Comparison of ENCODE assay signal across 29 cellular contexts in the genomic region with DNA sequence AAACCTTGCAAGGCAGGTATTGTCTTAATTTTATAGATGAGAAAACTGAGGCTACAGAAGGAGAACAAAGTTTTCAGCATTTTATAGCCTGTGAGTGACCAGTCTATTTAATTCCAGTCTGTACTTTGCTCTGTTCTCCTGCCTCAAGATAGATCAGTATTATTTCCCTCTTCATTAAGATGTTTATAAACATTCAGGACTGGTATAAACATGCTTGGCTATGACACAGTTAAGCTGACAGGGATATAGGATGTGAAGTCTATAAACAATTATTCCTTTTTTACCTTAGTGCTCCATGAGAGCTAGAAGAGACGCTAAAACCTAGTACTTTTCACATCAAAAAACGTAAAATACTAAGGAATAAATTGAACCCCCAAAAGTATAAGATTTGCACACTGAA.
"Had no signal": no experiment of that assay in that cellular context is flagged by ENCODE, and none has a peak within 500 bp of the region (broad histone marks: within the 10 kb centered on the region; RNA-seq: fewer than 3 reads in every experiment).

No MANE protein-coding gene starts in this region.

- H3K4me1 ChIP-seq: prostate gland had no signal

- H3K4me3 ChIP-seq: coronary artery, esophagus muscularis mucosa, gastroesophageal sphincter, heart left ventricle, lung, mucosa of descending colon, prostate gland, skin epidermis, stomach, thyroid gland had no signal

- H3K27me3 Mint-ChIP-seq: central memory CD8-positive, alpha-beta T cell; memory B cell; naive thymus-derived CD4-positive, alpha-beta T cell; type B pancreatic cell had no signal

- DNase-seq: dermis blood vessel endothelial cell; effector memory CD4-positive, alpha-beta T cell; foreskin keratinocyte; heart left ventricle; hippocampal formation; kidney glomerular epithelial cell; mucosa of descending colon; naive thymus-derived CD4-positive, alpha-beta T cell; nephron progenitor cell; nucleus accumbens; right cardiac atrium; stimulated activated CD4-positive, alpha-beta T cell treated with anti-CD3 and anti-CD28 coated beads, Interleukin-12 subunit alpha, Interleukin-12 subunit beta, amount 100 ng/mL, for 4 hours; stimulated activated CD4-positive, alpha-beta T cell treated with anti-CD3 and anti-CD28 coated beads, Interleukin-2, amount 100 ng/mL, for 24 hours; stimulated activated CD4-positive, alpha-beta T cell treated with anti-CD3 and anti-CD28 coated beads, Interleukin-4, amount 100 ng/mL, for 24 hours; stimulated activated naive CD4-positive, alpha-beta T cell treated with Interleukin-2 at 50 U/mL for 16 hours; stomach; thyroid gland had no signal

- H3K36me3 ChIP-seq: esophagus muscularis mucosa, gastroesophageal sphincter, heart left ventricle, prostate gland, stomach, thyroid gland had no signal

- FAIRE-seq: endothelial cell of umbilical vein had no signal

- H3K27ac ChIP-seq: coronary artery, esophagus muscularis mucosa, foreskin keratinocyte, gastroesophageal sphincter, prostate gland, stomach, thyroid gland had no signal

- H3K4me3 Mint-ChIP-seq: central memory CD8-positive, alpha-beta T cell; memory B cell; mesothelial cell of epicardium; naive thymus-derived CD4-positive, alpha-beta T cell; nephron progenitor cell; stimulated activated effector memory CD8-positive, alpha-beta T cell treated with anti-CD3 and anti-CD28 coated beads, Interleukin-12 subunit alpha, Interleukin-12 subunit beta, amount 100 ng/mL, for 72 hours; type B pancreatic cell had no signal

- H3K27me3 ChIP-seq: esophagus muscularis mucosa, foreskin keratinocyte, gastroesophageal sphincter, stomach, thyroid gland had no signal

- H3K4me1 Mint-ChIP-seq: memory B cell had no signal

- H3K9me3 ChIP-seq: prostate gland, thyroid gland had no signal

- H3K27ac Mint-ChIP-seq: memory B cell; naive thymus-derived CD4-positive, alpha-beta T cell; nephron progenitor cell; stimulated activated effector memory CD8-positive, alpha-beta T cell treated with anti-CD3 and anti-CD28 coated beads, Interleukin-12 subunit alpha, Interleukin-12 subunit beta, amount 100 ng/mL, for 72 hours; type B pancreatic cell had no signal

- H3K36me3 Mint-ChIP-seq: stimulated activated effector memory CD8-positive, alpha-beta T cell treated with anti-CD3 and anti-CD28 coated beads, Interleukin-12 subunit alpha, Interleukin-12 subunit beta, amount 100 ng/mL, for 72 hours had no signal

- ATAC-seq: foreskin keratinocyte; gastroesophageal sphincter; heart left ventricle; mucosa of descending colon; naive thymus-derived CD4-positive, alpha-beta T cell; right cardiac atrium; stimulated activated effector memory CD8-positive, alpha-beta T cell treated with anti-CD3 and anti-CD28 coated beads, Interleukin-12 subunit alpha, Interleukin-12 subunit beta, amount 100 ng/mL, for 72 hours had no signal
